1 cellular context compared by ENCODE assay signal in the genomic region with DNA sequence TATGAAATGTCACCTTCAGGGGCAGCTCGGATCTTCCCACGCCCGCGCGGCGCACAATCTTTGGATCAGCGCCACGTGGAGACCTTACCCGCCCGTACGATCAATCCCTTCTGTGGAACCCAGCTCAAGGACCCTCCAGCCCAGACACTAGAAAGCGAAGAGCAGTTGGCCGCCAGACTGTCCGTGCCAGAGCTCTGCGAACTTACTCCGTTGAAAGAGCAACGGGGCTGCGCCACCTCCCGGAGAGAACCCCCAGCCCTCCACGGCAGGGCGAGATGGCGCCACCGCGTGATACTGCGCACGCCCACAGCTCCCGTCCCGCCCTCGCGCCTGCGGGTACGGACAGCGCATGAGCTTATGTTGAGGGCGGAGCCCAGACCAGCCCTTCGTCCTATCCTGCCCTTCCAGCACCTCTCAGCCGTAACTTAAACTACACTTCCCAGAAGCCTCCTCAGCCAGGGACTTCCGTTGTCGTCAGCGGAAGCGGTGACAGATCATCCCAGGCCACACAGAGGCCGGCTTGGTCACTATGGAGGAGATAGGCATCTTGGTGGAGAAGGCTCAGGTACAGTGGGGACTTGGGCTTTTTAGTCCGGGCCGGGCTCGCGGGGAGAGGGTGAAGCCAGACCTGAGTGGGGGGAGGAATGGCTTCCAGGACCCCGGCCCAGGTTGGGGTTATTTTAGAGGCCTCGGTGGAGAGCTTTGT.
TF ChIP-seq lines count a peak whose summit lies in the region.

A gene (plus strand): TSS at position 492 of the 706 bp plus-strand sequence. CDS start 38 bp downstream, at position 530.

TF ChIP-seq in K562, 482 proteins besides CTCF, POLR2A, EP300 and RAD21 (continued from another document and continues in another):
- TF ChIP-seq MED1 (CRISPR knock-in tag; IDR thresholded peaks at IDR 0.05; ENCODE audit: borderline replicate concordance) (no peak), NCOA6 (IDR thresholded peaks at IDR 0.05) (no peak), ZNF561 (CRISPR knock-in tag; conservative IDR thresholded peaks at IDR 0.05) (no peak), CBX5 (IDR thresholded peaks at IDR 0.05; ENCODE audit: borderline replicate concordance, low read depth) (no peak), ZNF778 (CRISPR knock-in tag; IDR thresholded peaks at IDR 0.05) (no peak), ZBTB1 (CRISPR knock-in tag; IDR thresholded peaks at IDR 0.05; ENCODE audit: borderline replicate concordance, low read depth) (no peak; the same call in 1 of the 2 replicates), HCFC1 (IDR thresholded peaks at IDR 0.05; ENCODE audit: low read depth, low read length) (peak; percentile 97), MTA1 (IDR thresholded peaks at IDR 0.05; ENCODE audit: borderline replicate concordance) (no peak), ZNF146 (CRISPR knock-in tag; IDR thresholded peaks at IDR 0.05; ENCODE audit: unreplicated experiment) (no peak), ZNF76 (CRISPR knock-in tag; IDR thresholded peaks at IDR 0.05; ENCODE audit: borderline replicate concordance) (no peak), ILK (tag; IDR thresholded peaks at IDR 0.05; ENCODE audit: borderline replicate concordance, low read depth) (no peak), ZNF124 (CRISPR knock-in tag; IDR thresholded peaks at IDR 0.05) (no peak), TCF7 (IDR thresholded peaks at IDR 0.05; ENCODE audit: borderline replicate concordance) (peak; percentile 55; the same call in 1 of the 2 replicates), ZNF707 (CRISPR knock-in tag; conservative IDR thresholded peaks at IDR 0.05) (no peak), NCOA1 (IDR thresholded peaks at IDR 0.05; ENCODE audit: low read depth) (0 out of 2 replicates have a peak, but pooled peaks have one; percentile 17), HNRNPLL (IDR thresholded peaks at IDR 0.05; ENCODE audit: low read depth, low read length, poor library complexity, severe bottlenecking) (peak; percentile 92), ESRRB (CRISPR knock-in tag; IDR thresholded peaks at IDR 0.05; ENCODE audit: borderline replicate concordance) (no peak), ZNF282 (CRISPR knock-in tag; IDR thresholded peaks at IDR 0.05) (no peak), TGIF2 (CRISPR knock-in tag; IDR thresholded peaks at IDR 0.05) (no peak), FOSL1 (tag; conservative IDR thresholded peaks at IDR 0.05) (peak; percentile 50; the same call in 1 of the 2 replicates), RFX1 (IDR thresholded peaks at IDR 0.05) (peak; percentile 44; the same call in 1 of the 2 replicates), SNRNP70 (optimal IDR thresholded peaks at IDR 0.05; ENCODE audit: low read depth, low read length) (no peak), CBX8 (IDR thresholded peaks at IDR 0.05; ENCODE audit: borderline replicate concordance, extremely low read depth, low read depth, low read length, poor library complexity, severe bottlenecking) (no peak), BRCA1 (IDR thresholded peaks at IDR 0.05) (no peak), BRCA1 (CRISPR knock-in tag; IDR thresholded peaks at IDR 0.05) (no peak), KDM1A (IDR thresholded peaks at IDR 0.05) (no peak), XRCC3 (IDR thresholded peaks at IDR 0.05) (no peak)
- TF ChIP-seq, protein P1, sequence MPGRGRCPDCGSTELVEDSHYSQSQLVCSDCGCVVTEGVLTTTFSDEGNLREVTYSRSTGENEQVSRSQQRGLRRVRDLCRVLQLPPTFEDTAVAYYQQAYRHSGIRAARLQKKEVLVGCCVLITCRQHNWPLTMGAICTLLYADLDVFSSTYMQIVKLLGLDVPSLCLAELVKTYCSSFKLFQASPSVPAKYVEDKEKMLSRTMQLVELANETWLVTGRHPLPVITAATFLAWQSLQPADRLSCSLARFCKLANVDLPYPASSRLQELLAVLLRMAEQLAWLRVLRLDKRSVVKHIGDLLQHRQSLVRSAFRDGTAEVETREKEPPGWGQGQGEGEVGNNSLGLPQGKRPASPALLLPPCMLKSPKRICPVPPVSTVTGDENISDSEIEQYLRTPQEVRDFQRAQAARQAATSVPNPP (IDR thresholded peaks at IDR 0.05; ENCODE audit: borderline replicate concordance, insufficient read depth, insufficient read length), result no peak
- TF ChIP-seq, protein P2, sequence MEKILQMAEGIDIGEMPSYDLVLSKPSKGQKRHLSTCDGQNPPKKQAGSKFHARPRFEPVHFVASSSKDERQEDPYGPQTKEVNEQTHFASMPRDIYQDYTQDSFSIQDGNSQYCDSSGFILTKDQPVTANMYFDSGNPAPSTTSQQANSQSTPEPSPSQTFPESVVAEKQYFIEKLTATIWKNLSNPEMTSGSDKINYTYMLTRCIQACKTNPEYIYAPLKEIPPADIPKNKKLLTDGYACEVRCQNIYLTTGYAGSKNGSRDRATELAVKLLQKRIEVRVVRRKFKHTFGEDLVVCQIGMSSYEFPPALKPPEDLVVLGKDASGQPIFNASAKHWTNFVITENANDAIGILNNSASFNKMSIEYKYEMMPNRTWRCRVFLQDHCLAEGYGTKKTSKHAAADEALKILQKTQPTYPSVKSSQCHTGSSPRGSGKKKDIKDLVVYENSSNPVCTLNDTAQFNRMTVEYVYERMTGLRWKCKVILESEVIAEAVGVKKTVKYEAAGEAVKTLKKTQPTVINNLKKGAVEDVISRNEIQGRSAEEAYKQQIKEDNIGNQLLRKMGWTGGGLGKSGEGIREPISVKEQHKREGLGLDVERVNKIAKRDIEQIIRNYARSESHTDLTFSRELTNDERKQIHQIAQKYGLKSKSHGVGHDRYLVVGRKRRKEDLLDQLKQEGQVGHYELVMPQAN (IDR thresholded peaks at IDR 0.05; ENCODE audit: borderline replicate concordance), result peak; percentile 66
- TF ChIP-seq, protein P3, sequence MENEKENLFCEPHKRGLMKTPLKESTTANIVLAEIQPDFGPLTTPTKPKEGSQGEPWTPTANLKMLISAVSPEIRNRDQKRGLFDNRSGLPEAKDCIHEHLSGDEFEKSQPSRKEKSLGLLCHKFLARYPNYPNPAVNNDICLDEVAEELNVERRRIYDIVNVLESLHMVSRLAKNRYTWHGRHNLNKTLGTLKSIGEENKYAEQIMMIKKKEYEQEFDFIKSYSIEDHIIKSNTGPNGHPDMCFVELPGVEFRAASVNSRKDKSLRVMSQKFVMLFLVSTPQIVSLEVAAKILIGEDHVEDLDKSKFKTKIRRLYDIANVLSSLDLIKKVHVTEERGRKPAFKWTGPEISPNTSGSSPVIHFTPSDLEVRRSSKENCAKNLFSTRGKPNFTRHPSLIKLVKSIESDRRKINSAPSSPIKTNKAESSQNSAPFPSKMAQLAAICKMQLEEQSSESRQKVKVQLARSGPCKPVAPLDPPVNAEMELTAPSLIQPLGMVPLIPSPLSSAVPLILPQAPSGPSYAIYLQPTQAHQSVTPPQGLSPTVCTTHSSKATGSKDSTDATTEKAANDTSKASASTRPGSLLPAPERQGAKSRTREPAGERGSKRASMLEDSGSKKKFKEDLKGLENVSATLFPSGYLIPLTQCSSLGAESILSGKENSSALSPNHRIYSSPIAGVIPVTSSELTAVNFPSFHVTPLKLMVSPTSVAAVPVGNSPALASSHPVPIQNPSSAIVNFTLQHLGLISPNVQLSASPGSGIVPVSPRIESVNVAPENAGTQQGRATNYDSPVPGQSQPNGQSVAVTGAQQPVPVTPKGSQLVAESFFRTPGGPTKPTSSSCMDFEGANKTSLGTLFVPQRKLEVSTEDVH (IDR thresholded peaks at IDR 0.05; ENCODE audit: low read depth, partially characterized antibody), result peak; percentile 90
- TF ChIP-seq, protein P4, sequence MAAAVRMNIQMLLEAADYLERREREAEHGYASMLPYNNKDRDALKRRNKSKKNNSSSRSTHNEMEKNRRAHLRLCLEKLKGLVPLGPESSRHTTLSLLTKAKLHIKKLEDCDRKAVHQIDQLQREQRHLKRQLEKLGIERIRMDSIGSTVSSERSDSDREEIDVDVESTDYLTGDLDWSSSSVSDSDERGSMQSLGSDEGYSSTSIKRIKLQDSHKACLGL (CRISPR knock-in tag; IDR thresholded peaks at IDR 0.05; ENCODE audit: borderline replicate concordance, poor library complexity, severe bottlenecking), result peak; percentile 58
- TF ChIP-seq, protein P5, sequence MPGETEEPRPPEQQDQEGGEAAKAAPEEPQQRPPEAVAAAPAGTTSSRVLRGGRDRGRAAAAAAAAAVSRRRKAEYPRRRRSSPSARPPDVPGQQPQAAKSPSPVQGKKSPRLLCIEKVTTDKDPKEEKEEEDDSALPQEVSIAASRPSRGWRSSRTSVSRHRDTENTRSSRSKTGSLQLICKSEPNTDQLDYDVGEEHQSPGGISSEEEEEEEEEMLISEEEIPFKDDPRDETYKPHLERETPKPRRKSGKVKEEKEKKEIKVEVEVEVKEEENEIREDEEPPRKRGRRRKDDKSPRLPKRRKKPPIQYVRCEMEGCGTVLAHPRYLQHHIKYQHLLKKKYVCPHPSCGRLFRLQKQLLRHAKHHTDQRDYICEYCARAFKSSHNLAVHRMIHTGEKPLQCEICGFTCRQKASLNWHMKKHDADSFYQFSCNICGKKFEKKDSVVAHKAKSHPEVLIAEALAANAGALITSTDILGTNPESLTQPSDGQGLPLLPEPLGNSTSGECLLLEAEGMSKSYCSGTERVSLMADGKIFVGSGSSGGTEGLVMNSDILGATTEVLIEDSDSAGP (CRISPR knock-in tag; IDR thresholded peaks at IDR 0.05), result no peak
- TF ChIP-seq, protein P6, sequence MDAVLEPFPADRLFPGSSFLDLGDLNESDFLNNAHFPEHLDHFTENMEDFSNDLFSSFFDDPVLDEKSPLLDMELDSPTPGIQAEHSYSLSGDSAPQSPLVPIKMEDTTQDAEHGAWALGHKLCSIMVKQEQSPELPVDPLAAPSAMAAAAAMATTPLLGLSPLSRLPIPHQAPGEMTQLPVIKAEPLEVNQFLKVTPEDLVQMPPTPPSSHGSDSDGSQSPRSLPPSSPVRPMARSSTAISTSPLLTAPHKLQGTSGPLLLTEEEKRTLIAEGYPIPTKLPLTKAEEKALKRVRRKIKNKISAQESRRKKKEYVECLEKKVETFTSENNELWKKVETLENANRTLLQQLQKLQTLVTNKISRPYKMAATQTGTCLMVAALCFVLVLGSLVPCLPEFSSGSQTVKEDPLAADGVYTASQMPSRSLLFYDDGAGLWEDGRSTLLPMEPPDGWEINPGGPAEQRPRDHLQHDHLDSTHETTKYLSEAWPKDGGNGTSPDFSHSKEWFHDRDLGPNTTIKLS (IDR thresholded peaks at IDR 0.05; ENCODE audit: borderline replicate concordance, low read depth), result peak; percentile 91
- TF ChIP-seq, protein P7, sequence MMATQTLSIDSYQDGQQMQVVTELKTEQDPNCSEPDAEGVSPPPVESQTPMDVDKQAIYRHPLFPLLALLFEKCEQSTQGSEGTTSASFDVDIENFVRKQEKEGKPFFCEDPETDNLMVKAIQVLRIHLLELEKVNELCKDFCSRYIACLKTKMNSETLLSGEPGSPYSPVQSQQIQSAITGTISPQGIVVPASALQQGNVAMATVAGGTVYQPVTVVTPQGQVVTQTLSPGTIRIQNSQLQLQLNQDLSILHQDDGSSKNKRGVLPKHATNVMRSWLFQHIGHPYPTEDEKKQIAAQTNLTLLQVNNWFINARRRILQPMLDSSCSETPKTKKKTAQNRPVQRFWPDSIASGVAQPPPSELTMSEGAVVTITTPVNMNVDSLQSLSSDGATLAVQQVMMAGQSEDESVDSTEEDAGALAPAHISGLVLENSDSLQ (IDR thresholded peaks at IDR 0.05), result peak; percentile 75
- TF ChIP-seq, protein P8, sequence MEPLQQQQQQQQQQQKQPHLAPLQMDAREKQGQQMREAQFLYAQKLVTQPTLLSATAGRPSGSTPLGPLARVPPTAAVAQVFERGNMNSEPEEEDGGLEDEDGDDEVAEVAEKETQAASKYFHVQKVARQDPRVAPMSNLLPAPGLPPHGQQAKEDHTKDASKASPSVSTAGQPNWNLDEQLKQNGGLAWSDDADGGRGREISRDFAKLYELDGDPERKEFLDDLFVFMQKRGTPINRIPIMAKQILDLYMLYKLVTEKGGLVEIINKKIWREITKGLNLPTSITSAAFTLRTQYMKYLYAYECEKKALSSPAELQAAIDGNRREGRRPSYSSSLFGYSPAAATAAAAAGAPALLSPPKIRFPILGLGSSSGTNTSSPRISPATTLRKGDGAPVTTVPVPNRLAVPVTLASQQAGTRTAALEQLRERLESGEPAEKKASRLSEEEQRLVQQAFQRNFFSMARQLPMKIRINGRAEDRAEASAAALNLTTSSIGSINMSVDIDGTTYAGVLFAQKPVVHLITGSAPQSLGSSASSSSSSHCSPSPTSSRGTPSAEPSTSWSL (CRISPR knock-in tag; IDR thresholded peaks at IDR 0.05; ENCODE audit: borderline replicate concordance), result no peak
- TF ChIP-seq, protein P9, sequence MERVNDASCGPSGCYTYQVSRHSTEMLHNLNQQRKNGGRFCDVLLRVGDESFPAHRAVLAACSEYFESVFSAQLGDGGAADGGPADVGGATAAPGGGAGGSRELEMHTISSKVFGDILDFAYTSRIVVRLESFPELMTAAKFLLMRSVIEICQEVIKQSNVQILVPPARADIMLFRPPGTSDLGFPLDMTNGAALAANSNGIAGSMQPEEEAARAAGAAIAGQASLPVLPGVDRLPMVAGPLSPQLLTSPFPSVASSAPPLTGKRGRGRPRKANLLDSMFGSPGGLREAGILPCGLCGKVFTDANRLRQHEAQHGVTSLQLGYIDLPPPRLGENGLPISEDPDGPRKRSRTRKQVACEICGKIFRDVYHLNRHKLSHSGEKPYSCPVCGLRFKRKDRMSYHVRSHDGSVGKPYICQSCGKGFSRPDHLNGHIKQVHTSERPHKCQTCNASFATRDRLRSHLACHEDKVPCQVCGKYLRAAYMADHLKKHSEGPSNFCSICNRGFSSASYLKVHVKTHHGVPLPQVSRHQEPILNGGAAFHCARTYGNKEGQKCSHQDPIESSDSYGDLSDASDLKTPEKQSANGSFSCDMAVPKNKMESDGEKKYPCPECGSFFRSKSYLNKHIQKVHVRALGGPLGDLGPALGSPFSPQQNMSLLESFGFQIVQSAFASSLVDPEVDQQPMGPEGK (CRISPR knock-in tag; IDR thresholded peaks at IDR 0.05; ENCODE audit: borderline replicate concordance), result no peak
- TF ChIP-seq, protein P10, sequence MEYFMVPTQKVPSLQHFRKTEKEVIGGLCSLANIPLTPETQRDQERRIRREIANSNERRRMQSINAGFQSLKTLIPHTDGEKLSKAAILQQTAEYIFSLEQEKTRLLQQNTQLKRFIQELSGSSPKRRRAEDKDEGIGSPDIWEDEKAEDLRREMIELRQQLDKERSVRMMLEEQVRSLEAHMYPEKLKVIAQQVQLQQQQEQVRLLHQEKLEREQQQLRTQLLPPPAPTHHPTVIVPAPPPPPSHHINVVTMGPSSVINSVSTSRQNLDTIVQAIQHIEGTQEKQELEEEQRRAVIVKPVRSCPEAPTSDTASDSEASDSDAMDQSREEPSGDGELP (CRISPR knock-in tag; IDR thresholded peaks at IDR 0.05; ENCODE audit: borderline replicate concordance), result peak; percentile 88
- TF ChIP-seq, protein P11, sequence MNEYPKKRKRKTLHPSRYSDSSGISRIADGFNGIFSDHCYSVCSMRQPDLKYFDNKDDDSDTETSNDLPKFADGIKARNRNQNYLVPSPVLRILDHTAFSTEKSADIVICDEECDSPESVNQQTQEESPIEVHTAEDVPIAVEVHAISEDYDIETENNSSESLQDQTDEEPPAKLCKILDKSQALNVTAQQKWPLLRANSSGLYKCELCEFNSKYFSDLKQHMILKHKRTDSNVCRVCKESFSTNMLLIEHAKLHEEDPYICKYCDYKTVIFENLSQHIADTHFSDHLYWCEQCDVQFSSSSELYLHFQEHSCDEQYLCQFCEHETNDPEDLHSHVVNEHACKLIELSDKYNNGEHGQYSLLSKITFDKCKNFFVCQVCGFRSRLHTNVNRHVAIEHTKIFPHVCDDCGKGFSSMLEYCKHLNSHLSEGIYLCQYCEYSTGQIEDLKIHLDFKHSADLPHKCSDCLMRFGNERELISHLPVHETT (CRISPR knock-in tag; conservative IDR thresholded peaks at IDR 0.05 in 1 of 2, IDR thresholded peaks at IDR 0.05 in 1 of 2), result 0 out of 4 replicates have a peak, but pooled peaks of 1 of the 2 experiments have one; percentile 22
